In the genomic region with DNA sequence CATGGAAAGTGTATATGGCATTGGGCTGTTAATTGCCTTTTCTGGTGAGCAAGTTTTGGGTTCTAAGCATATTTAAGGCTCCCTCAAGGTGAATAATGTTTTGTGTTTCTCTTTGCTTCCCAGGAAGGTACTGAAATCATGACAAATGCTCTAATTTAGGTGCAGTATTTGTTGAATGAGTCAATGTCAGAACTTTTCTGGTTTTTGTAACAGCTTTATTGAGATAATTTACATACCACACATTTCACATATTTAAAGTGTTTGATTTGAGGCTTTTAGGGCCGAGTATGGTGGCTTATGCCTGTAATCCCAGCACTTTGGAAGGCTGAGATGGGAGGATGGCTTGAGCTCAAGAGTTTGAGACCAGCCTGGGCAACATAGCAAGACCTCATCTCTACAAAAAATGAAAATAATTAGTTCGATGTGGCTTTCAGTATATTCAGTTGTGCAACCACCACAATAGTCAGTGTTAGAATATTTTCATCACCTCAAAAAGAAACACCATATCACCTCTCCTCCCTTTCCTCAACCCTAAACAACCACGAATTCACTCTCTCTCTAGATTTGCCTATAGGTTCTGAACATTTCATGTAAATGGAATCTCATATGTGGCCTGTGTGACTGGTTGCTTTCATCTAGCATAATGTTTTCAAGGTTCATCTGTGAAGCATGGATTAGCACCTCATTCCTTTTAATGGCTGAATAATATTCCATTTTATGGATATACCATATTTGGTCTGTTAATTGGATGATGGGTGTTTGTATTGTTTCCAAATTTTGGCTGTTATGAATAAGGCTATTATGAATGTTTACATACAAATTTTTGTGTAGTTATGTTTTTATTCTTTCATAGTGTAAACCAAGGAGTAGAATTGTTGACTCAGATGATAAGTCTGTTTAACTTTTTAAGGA, we compare ENCODE assay signal across 1 cellular context.
A peak's percentile ranks its signal among the peaks of the same experiment; 100 is the strongest.
TF ChIP-seq lines count a peak whose summit lies in the region.

No MANE protein-coding gene starts in this region.

TF ChIP-seq in GM12878, 131 proteins besides CTCF, POLR2A, EP300 and RAD21 (continued from another document):
- no peak for TF ChIP-seq ZBTB11 (CRISPR knock-in tag; IDR thresholded peaks at IDR 0.05)
- peak; percentile 65; the same call in 1 of the 2 replicates for TF ChIP-seq MEF2A (IDR thresholded peaks at IDR 0.05; ENCODE audit: insufficient read depth, low read depth, low read length)
- no peak for TF ChIP-seq STAT1 (conservative IDR thresholded peaks at IDR 0.05)
- TF ChIP-seq POLR2AphosphoS5 (IDR thresholded peaks at IDR 0.05; ENCODE audit: low read length), result no peak
- peak; percentile 37; the same call in 1 of the 2 replicates for TF ChIP-seq ATF2 (IDR thresholded peaks at IDR 0.05; ENCODE audit: low read length)
- TF ChIP-seq ZBTB33 (IDR thresholded peaks at IDR 0.05), result no peak
- 0 out of 2 replicates have a peak, but pooled peaks have one; percentile 30 for TF ChIP-seq JUNB (IDR thresholded peaks at IDR 0.05)
- TF ChIP-seq MYC (IDR thresholded peaks at IDR 0.05; ENCODE audit: insufficient read depth, insufficient read length, insufficient replicate concordance, low read length, severe bottlenecking), result no peak
- TF ChIP-seq RUNX3 (IDR thresholded peaks at IDR 0.05; ENCODE audit: low read length), result peak; percentile 54
- TF ChIP-seq TCF7 (IDR thresholded peaks at IDR 0.05; ENCODE audit: borderline replicate concordance), result no peak
- TF ChIP-seq SREBF2 (IDR thresholded peaks at IDR 0.05; ENCODE audit: low read length), result no peak
